Comparison of ENCODE assay signal across 21 cellular contexts in genomic region chr1:12537294-12537693, GRCh38.
A peak's percentile ranks its signal among the peaks of the same experiment; 100 is the strongest.
DNase-seq lines count a peak whose midpoint lies in the region; ATAC-seq and TF ChIP-seq lines count a peak whose summit lies in the region.
"Had no signal": no experiment of that assay in that cellular context is flagged by ENCODE, and none has a peak within 500 bp of the region (broad histone marks: within the 10 kb centered on the region; RNA-seq: fewer than 3 reads in every experiment).

No MANE protein-coding gene starts in this region.

- 88 to 89% methylated on average over 4 of the region's 4 CpGs for WGBS in transverse colon (ENCODE audit: low coverage in 1 of 2), 2 donors

- TF ChIP-seq POLR2A in transverse colon (IDR thresholded peaks at IDR 0.05) = no peak

- no peak for ATAC-seq in activated naive CD8-positive, alpha-beta T cell treated with anti-CD3 and anti-CD28 coated beads, Interleukin-2, amount 50 U/mL, for 24 hours
- ATAC-seq in Panc1 (no peak), HG03442 (IDR thresholded peaks at IDR 0.05; ENCODE audit: unreplicated experiment) (no peak), mucosa of descending colon (no peak)
- ATAC-seq: CD8-positive, alpha-beta T cell had no signal

- H3K4me3 ChIP-seq in Panc1 (ENCODE audit: low read depth in 2 of 2, low read length in 2 of 2) (no peak overlapping the region), transverse colon (no peak overlapping the region), mucosa of descending colon (no peak overlapping the region)
- H3K4me3 ChIP-seq: BLaER1, HAP-1 had no signal

- no peak overlapping the region for H3K4me3 Mint-ChIP-seq in activated naive CD8-positive, alpha-beta T cell
- H3K4me3 Mint-ChIP-seq in activated naive CD8-positive, alpha-beta T cell treated with anti-CD3 and anti-CD28 coated beads, Interleukin-2, amount 50 U/mL, for 24 hours = no peak overlapping the region
- no peak overlapping the region for H3K4me3 Mint-ChIP-seq in mesothelial cell of epicardium
- H3K4me3 Mint-ChIP-seq in progenitor cell of endocrine pancreas (ENCODE audit: low read depth) = no peak overlapping the region
- H3K4me3 Mint-ChIP-seq: B cell; CD4-positive, CD25-positive, alpha-beta regulatory T cell; CD8-positive, alpha-beta T cell; HFFc6 had no signal

- peaks cover 18% of the 10 kb centered on the region for H3K9me3 Mint-ChIP-seq in activated naive CD8-positive, alpha-beta T cell (ENCODE audit: low read depth)
- H3K9me3 Mint-ChIP-seq in activated naive CD8-positive, alpha-beta T cell treated with anti-CD3 and anti-CD28 coated beads, Interleukin-2, amount 50 U/mL, for 24 hours = peaks cover 21% of the 10 kb centered on the region
- H3K9me3 Mint-ChIP-seq in mesothelial cell of epicardium (peaks cover 34% of the 10 kb centered on the region), progenitor cell of endocrine pancreas (ENCODE audit: low read depth) (peaks cover 3% of the 10 kb centered on the region)

- peaks cover 30% of the 10 kb centered on the region for H3K36me3 Mint-ChIP-seq in activated naive CD8-positive, alpha-beta T cell
- peaks cover 14% of the 10 kb centered on the region for H3K36me3 Mint-ChIP-seq in activated naive CD8-positive, alpha-beta T cell treated with anti-CD3 and anti-CD28 coated beads, Interleukin-2, amount 50 U/mL, for 24 hours (ENCODE audit: low read depth)
- H3K36me3 Mint-ChIP-seq in mesothelial cell of epicardium (peaks cover 33% of the 10 kb centered on the region), progenitor cell of endocrine pancreas (ENCODE audit: insufficient read depth) (no peaks in the 10 kb centered on the region)

- H3K27ac Mint-ChIP-seq in activated naive CD8-positive, alpha-beta T cell = peak overlapping the region; percentile 16
- no peak overlapping the region for H3K27ac Mint-ChIP-seq in activated naive CD8-positive, alpha-beta T cell treated with anti-CD3 and anti-CD28 coated beads, Interleukin-2, amount 50 U/mL, for 24 hours
- H3K27ac Mint-ChIP-seq in mesothelial cell of epicardium = peak overlapping the region; percentile 66
- peak overlapping the region; percentile 42 for H3K27ac Mint-ChIP-seq in progenitor cell of endocrine pancreas
- H3K27ac Mint-ChIP-seq: B cell; CD4-positive, CD25-positive, alpha-beta regulatory T cell; CD8-positive, alpha-beta T cell; HFFc6 had no signal

- H3K4me1 ChIP-seq in Panc1 (ENCODE audit: control insufficient read depth, insufficient read depth, low read length) (peaks cover 29% of the 10 kb centered on the region), transverse colon (peaks cover 3 to 14% (median 10%) of the 10 kb centered on the region in 4 donors), mucosa of descending colon (ENCODE audit: low read depth) (no peaks in the 10 kb centered on the region)
- H3K4me1 ChIP-seq: Caco-2, HAP-1 had no signal

- BruUV-seq in Panc1 (replicated peaks; lab: Mats Ljungman, UMichigan) = no TSS peak

- TF ChIP-seq CTCF in Panc1 (IDR thresholded peaks at IDR 0.05) (no peak), mesothelial cell of epicardium (IDR thresholded peaks at IDR 0.05; ENCODE audit: unreplicated experiment) (no peak), progenitor cell of endocrine pancreas (IDR thresholded peaks at IDR 0.05; ENCODE audit: unreplicated experiment) (no peak), transverse colon (IDR thresholded peaks at IDR 0.05) (no peak), mucosa of descending colon (IDR thresholded peaks at IDR 0.05) (no peak)

- H3K27ac ChIP-seq in Panc1 (ENCODE audit: low read length) (peak overlapping the region; percentile 85), transverse colon (no peak overlapping the region)
- H3K27ac ChIP-seq: BLaER1, C4-2B had no signal

- CTCF ChIA-PET in Panc1 (lab: Charles Lee) = no interaction called here

- intact Hi-C loops in Panc1 (cut with micrococcal nuclease; ENCODE audit: unreplicated experiment) = no loop called here
- intact Hi-C loops in transverse colon (cut with DNase I; ENCODE audit: low total_unique reads) = no loop called here
- intact Hi-C loops in mucosa of descending colon (cut with DNase I, micrococcal nuclease) = no loop called here

- TF ChIP-seq EP300 in transverse colon (IDR thresholded peaks at IDR 0.05; ENCODE audit: low read depth) = no peak

- peaks cover 2% of the 10 kb centered on the region for H3K4me1 Mint-ChIP-seq in activated naive CD8-positive, alpha-beta T cell (ENCODE audit: low read depth)
- peaks cover 7% of the 10 kb centered on the region for H3K4me1 Mint-ChIP-seq in activated naive CD8-positive, alpha-beta T cell treated with anti-CD3 and anti-CD28 coated beads, Interleukin-2, amount 50 U/mL, for 24 hours
- peaks cover 32% of the 10 kb centered on the region for H3K4me1 Mint-ChIP-seq in mesothelial cell of epicardium
- H3K4me1 Mint-ChIP-seq in progenitor cell of endocrine pancreas (ENCODE audit: low read depth) = peaks cover 32% of the 10 kb centered on the region
- H3K4me1 Mint-ChIP-seq: B cell; CD4-positive, CD25-positive, alpha-beta regulatory T cell had no signal

- no peaks in the 10 kb centered on the region for H3K27me3 Mint-ChIP-seq in activated naive CD8-positive, alpha-beta T cell
- H3K27me3 Mint-ChIP-seq in activated naive CD8-positive, alpha-beta T cell treated with anti-CD3 and anti-CD28 coated beads, Interleukin-2, amount 50 U/mL, for 24 hours = no peaks in the 10 kb centered on the region
- no peaks in the 10 kb centered on the region for H3K27me3 Mint-ChIP-seq in mesothelial cell of epicardium (ENCODE audit: low read depth)
- H3K27me3 Mint-ChIP-seq in progenitor cell of endocrine pancreas = peaks cover 4% of the 10 kb centered on the region

- in situ Hi-C loops in Panc1 (cut with HindIII; ENCODE audit: low pct_unique_long_range_greater_than_20kb, low sequenced_read_pairs) = no loop called here
- in situ Hi-C loops in transverse colon (cut with MboI; ENCODE audit: low pct_ligation_motif_present in 1 of 4, low pct_unique_long_range_greater_than_20kb in 1 of 4, low sequenced_read_pairs in 3 of 4) = no loop called here

- H3K9me3 ChIP-seq in Panc1 (ENCODE audit: control insufficient read depth, insufficient read depth, low read depth, low read length) (no peaks in the 10 kb centered on the region), transverse colon (peaks cover 0 to 4% of the 10 kb centered on the region in 2 donors), mucosa of descending colon (no peaks in the 10 kb centered on the region)

- no peak for DNase-seq in activated naive CD8-positive, alpha-beta T cell treated with anti-CD3 and anti-CD28 coated beads, Interleukin-2, amount 50 U/mL, for 24 hours
- DNase-seq in Panc1 (ENCODE audit: low read depth, low spot score) (no peak), mesothelial cell of epicardium (ENCODE audit: low spot score in 2 of 2, unreplicated experiment in 2 of 2) (no peak), progenitor cell of endocrine pancreas (ENCODE audit: low spot score, unreplicated experiment) (no peak), transverse colon (no peak), mucosa of descending colon (no peak)
- DNase-seq: Caco-2; CD4-positive, CD25-positive, alpha-beta regulatory T cell; CD8-positive, alpha-beta T cell; DMS 273 treated with DMSO at 0.1 percent for 48 hours; DMS79; EL; GDM1; GOT3; HFFc6 had no signal

- POLR2A ChIA-PET in Panc1 (lab: Charles Lee) = no interaction called here

- H3K36me3 ChIP-seq in Panc1 (ENCODE audit: control insufficient read depth, insufficient read depth, low read length) = no peaks in the 10 kb centered on the region
- H3K36me3 ChIP-seq in transverse colon = no peaks in the 10 kb centered on the region
- no peaks in the 10 kb centered on the region for H3K36me3 ChIP-seq in mucosa of descending colon (ENCODE audit: low read depth)
- H3K36me3 ChIP-seq: BLaER1, HAP-1 had no signal

- no peaks in the 10 kb centered on the region for H3K27me3 ChIP-seq in Panc1 (ENCODE audit: control insufficient read depth, insufficient read depth, low read length)
- no peaks in the 10 kb centered on the region for H3K27me3 ChIP-seq in transverse colon
- H3K27me3 ChIP-seq: BLaER1 had no signal
